ENCODE assay signal across 21 cellular contexts in genomic region chr15:81387629-81388430, GRCh38. TPM values are rescaled to one million over a fixed set of nuclear protein-coding genes. Genes with fewer than 3 reads are reported as not detected.
"Had no signal": no experiment of that assay in that cellular context is flagged by ENCODE, and none has a peak within 500 bp of the region (broad histone marks: within the 10 kb centered on the region; RNA-seq: fewer than 3 reads in every experiment).

No MANE protein-coding gene starts in this region.

- H3K4me3 ChIP-seq: adrenal gland, breast epithelium had no signal

- ATAC-seq: activated T-cell treated with anti-CD3 and anti-CD28 coated beads, Interleukin-2, amount 50 U/mL, for 72 hours had no signal

- H3K27ac Mint-ChIP-seq: activated CD4-positive, alpha-beta memory T cell treated with anti-CD3 and anti-CD28 coated beads, Interleukin-2, amount 10 ng/mL, durations not matched to agents 7 days and 5 days; activated naive CD8-positive, alpha-beta T cell treated with anti-CD3 and anti-CD28 coated beads, Interleukin-2, amount 10 ng/mL, durations not matched to agents 7 days and 5 days; activated T-cell treated with anti-CD3 and anti-CD28 coated beads, Interleukin-2, amount 50 U/mL, for 72 hours; T-helper 1 cell treated with Interleukin-12 subunit alpha and Interleukin-12 subunit beta and Interleukin-4 antibody, amounts not matched to agents 30 μg/mL and 1 μg/mL, for 36 hours had no signal

- H3K4me1 ChIP-seq: adrenal gland, breast epithelium had no signal

- H3K27ac ChIP-seq: adrenal gland, breast epithelium had no signal

- H3K4me3 Mint-ChIP-seq: activated CD4-positive, alpha-beta memory T cell treated with anti-CD3 and anti-CD28 coated beads, Interleukin-2, amount 10 ng/mL, durations not matched to agents 7 days and 5 days; activated naive CD8-positive, alpha-beta T cell treated with anti-CD3 and anti-CD28 coated beads, Interleukin-2, amount 10 ng/mL, durations not matched to agents 7 days and 5 days; activated T-cell treated with anti-CD3 and anti-CD28 coated beads, Interleukin-2, amount 50 U/mL, for 72 hours; T-helper 1 cell treated with Interleukin-12 subunit alpha and Interleukin-12 subunit beta and Interleukin-4 antibody, amounts not matched to agents 30 μg/mL and 1 μg/mL, for 36 hours had no signal

- DNase-seq: activated CD4-positive, alpha-beta memory T cell treated with anti-CD3 and anti-CD28 coated beads, Interleukin-2, amount 10 ng/mL, durations not matched to agents 7 days and 5 days; activated CD4-positive, alpha-beta T cell treated with anti-CD3 and anti-CD28 coated beads, Interleukin-2, amount 50 U/mL, for 1 hour; activated CD4-positive, CD25-positive, alpha-beta regulatory T cell; activated naive CD4-positive, alpha-beta T cell treated with anti-CD3 and anti-CD28 coated beads, Interleukin-2, amount 50 U/mL, for 16 hours; activated naive CD8-positive, alpha-beta T cell treated with anti-CD3 and anti-CD28 coated beads, Interleukin-2, amount 10 ng/mL, durations not matched to agents 7 days and 5 days; activated T-cell treated with anti-CD3 and anti-CD28 coated beads, Interleukin-2, amount 50 U/mL, for 72 hours; adrenal gland; anterior cingulate cortex; caudate nucleus; Karpas-422; NCI-H1105 treated with DMSO at 0.1 percent for 48 hours; NCI-H1436 treated with DMSO at 0.1 percent for 48 hours; NCI-H187; NCI-H2081; NCI-H510A treated with DMSO at 0.1 percent for 48 hours; SIG-M5 had no signal

- H3K27me3 ChIP-seq: adrenal gland, breast epithelium had no signal

- H3K9me3 ChIP-seq: adrenal gland, breast epithelium had no signal

- H3K27me3 Mint-ChIP-seq: activated CD4-positive, alpha-beta memory T cell treated with anti-CD3 and anti-CD28 coated beads, Interleukin-2, amount 10 ng/mL, durations not matched to agents 7 days and 5 days had no signal

- H3K36me3 ChIP-seq: adrenal gland, breast epithelium had no signal

- H3K9me3 Mint-ChIP-seq: activated CD4-positive, alpha-beta memory T cell treated with anti-CD3 and anti-CD28 coated beads, Interleukin-2, amount 10 ng/mL, durations not matched to agents 7 days and 5 days; activated T-cell treated with anti-CD3 and anti-CD28 coated beads, Interleukin-2, amount 50 U/mL, for 72 hours had no signal

RNA-seq across cellular contexts. Expression of gene TMC3, which starts 13.8 kb away (rescaled TPM):
- total RNA-seq: activated CD4-positive, alpha-beta memory T cell treated with anti-CD3 and anti-CD28 coated beads, Interleukin-2, amount 10 ng/mL, durations not matched to agents 7 days and 5 days; activated CD8-positive, alpha-beta memory T cell treated with anti-CD3 and anti-CD28 coated beads for 36 hours; activated naive CD8-positive, alpha-beta T cell treated with anti-CD3 and anti-CD28 coated beads, Interleukin-2, amount 10 ng/mL, durations not matched to agents 7 days and 5 days; activated T-cell treated with anti-CD3 and anti-CD28 coated beads, Interleukin-2, amount 50 U/mL, for 72 hours; adrenal gland; OCI-LY7; RPMI7951 had no signal
